ENCODE assay signal across 9 cellular contexts in genomic region chr11:112320668-112321067, GRCh38.
DNase-seq lines count a peak whose midpoint lies in the region; ATAC-seq and TF ChIP-seq lines count a peak whose summit lies in the region.
"Had no signal": no experiment of that assay in that cellular context is flagged by ENCODE, and none has a peak within 500 bp of the region (broad histone marks: within the 10 kb centered on the region; RNA-seq: fewer than 3 reads in every experiment).

No MANE protein-coding gene starts in this region.

- H3K9me3 ChIP-seq in DND-41 (ENCODE audit: insufficient read depth, low read length, severe bottlenecking), result no peaks in the 10 kb centered on the region
- no peaks in the 10 kb centered on the region for H3K9me3 ChIP-seq in ovary

- H3K36me3 ChIP-seq in DND-41 (ENCODE audit: insufficient read depth, low read length) (no peaks in the 10 kb centered on the region), ovary (no peaks in the 10 kb centered on the region)

- H3K4me3 ChIP-seq in DND-41 (ENCODE audit: low read depth in 1 of 2, low read length in 2 of 2) (no peak overlapping the region), ovary (no peak overlapping the region)

- no peak for ATAC-seq in DND-41 (ENCODE audit: insufficient read depth, low read depth)
- ATAC-seq in HG02610 (IDR thresholded peaks at IDR 0.05; ENCODE audit: unreplicated experiment), result no peak
- no peak for ATAC-seq in GM18867 (IDR thresholded peaks at IDR 0.05; ENCODE audit: unreplicated experiment)

- no peak overlapping the region for H2AFZ ChIP-seq in DND-41 (ENCODE audit: low read depth, low read length)

- TF ChIP-seq POLR2A in ovary (IDR thresholded peaks at IDR 0.05), result no peak

- 10 to 17% (median 13%) methylated on average over 5 of the region's 5 CpGs for WGBS in ovary, 3 donors

- peak overlapping the region; percentile 32; the same call in 1 of the 2 replicates for H3K9ac ChIP-seq in DND-41 (ENCODE audit: low read depth, low read length)

- intact Hi-C loops in ovary (cut with DNase I), result no loop called here

- no peaks in the 10 kb centered on the region for H4K20me1 ChIP-seq in DND-41 (ENCODE audit: insufficient read depth, low read length)

- peaks cover 45% of the 10 kb centered on the region for H3K4me1 ChIP-seq in DND-41 (ENCODE audit: insufficient read depth, low read length)
- H3K4me1 ChIP-seq in ovary (ENCODE audit: insufficient read depth), result peaks cover 1% of the 10 kb centered on the region

- TF ChIP-seq CTCF in DND-41 (IDR thresholded peaks at IDR 0.05; ENCODE audit: borderline replicate concordance, extremely low read depth, low read length, poor library complexity, severe bottlenecking), result no peak
- TF ChIP-seq CTCF in ovary (IDR thresholded peaks at IDR 0.05), result no peak

- H3K27me3 ChIP-seq in DND-41 (ENCODE audit: insufficient read depth, low read length, poor library complexity) (no peaks in the 10 kb centered on the region), ovary (no peaks in the 10 kb centered on the region)

- no peaks in the 10 kb centered on the region for H3K79me2 ChIP-seq in DND-41 (ENCODE audit: insufficient read depth, low read length)

- TF ChIP-seq EP300 in ovary (IDR thresholded peaks at IDR 0.05), result no peak

- DNase-seq in DND-41 (no peak), RKO (ENCODE audit: low spot score) (peak; percentile 30), fibroblast of peridontal ligament (ENCODE audit: extremely low read depth) (peak; percentile 72), ovary (peak; percentile 65 to 76 (median 73)), islet precursor cell (no peak)
- no peak for DNase-seq in stimulated activated CD4-positive, alpha-beta T cell treated with anti-CD3 and anti-CD28 coated beads, Interleukin-4, amount 100 ng/mL, for 24 hours
- DNase-seq: NCI-H2171 treated with DMSO at 0.1 percent for 48 hours had no signal

- H3K4me2 ChIP-seq in DND-41 (ENCODE audit: insufficient read depth, low read length), result no peak overlapping the region

- H3K27ac ChIP-seq in DND-41 (ENCODE audit: low read length) (peak overlapping the region; percentile 88), ovary (no peak overlapping the region)

Comparison
In these comparisons a context has a peak if more than half of its experiments do, and no peak if none do; other contexts are left out.
1. DNase-seq: peak in RKO (single experiment), fibroblast of peridontal ligament (single experiment) and ovary (5 of 5); none in DND-41 (single experiment), islet precursor cell (single experiment) and stimulated activated CD4-positive, alpha-beta T cell treated with anti-CD3 and anti-CD28 coated beads, Interleukin-4, amount 100 ng/mL, for 24 hours (single experiment).